In genomic region chr22:48425091-48425506, GRCh38 we compare ENCODE assay signal across 30 cellular contexts.
"Had no signal": no experiment of that assay in that cellular context is flagged by ENCODE, and none has a peak within 500 bp of the region (broad histone marks: within the 10 kb centered on the region; RNA-seq: fewer than 3 reads in every experiment).

No MANE protein-coding gene starts in this region.

- H3K36me3 ChIP-seq: ascending aorta, cardiac muscle cell, SJCRH30 had no signal

- H3K36me3 Mint-ChIP-seq: activated naive CD8-positive, alpha-beta T cell treated with anti-CD3 and anti-CD28 coated beads for 36 hours had no signal

- H3K27ac ChIP-seq: ascending aorta, cardiac muscle cell, SJCRH30 had no signal

- H3K27me3 Mint-ChIP-seq: activated CD4-positive, alpha-beta T cell treated with anti-CD3 and anti-CD28 coated beads, Interleukin-2, amount 10 ng/mL, durations not matched to agents 7 days and 5 days; activated naive CD8-positive, alpha-beta T cell treated with anti-CD3 and anti-CD28 coated beads for 36 hours had no signal

- H3K27ac Mint-ChIP-seq: activated CD4-positive, alpha-beta T cell treated with anti-CD3 and anti-CD28 coated beads for 36 hours; activated CD4-positive, alpha-beta T cell treated with anti-CD3 and anti-CD28 coated beads, Interleukin-2, amount 10 ng/mL, durations not matched to agents 7 days and 5 days; activated CD8-positive, alpha-beta T cell treated with anti-CD3 and anti-CD28 coated beads, Interleukin-2, amount 10 ng/mL, durations not matched to agents 7 days and 5 days; activated naive CD8-positive, alpha-beta T cell treated with anti-CD3 and anti-CD28 coated beads for 36 hours; activated T-cell treated with anti-CD3 and anti-CD28 coated beads, Interleukin-2, amount 50 U/mL, for 24 hours; activated T-helper 2 cell treated with anti-CD3 and anti-CD28 coated beads, Interferon-gamma antibody, Interleukin-2, Interleukin-4, amounts not matched to agents 10 μg/mL and 5 μg/mL and 100 μg/mL, durations not matched to agents 14 hours and 24 hours and 36 hours; T-helper 1 cell treated with Interleukin-12 subunit alpha and Interleukin-12 subunit beta and Interleukin-4 antibody, amounts not matched to agents 30 μg/mL and 1 μg/mL, for 36 hours; T-helper 2 cell treated with Interferon-gamma antibody and Interleukin-4, amounts not matched to agents 5 μg/mL and 100 μg/mL, for 36 hours had no signal

- H3K4me3 Mint-ChIP-seq: activated CD4-positive, alpha-beta T cell treated with anti-CD3 and anti-CD28 coated beads for 36 hours; activated CD4-positive, alpha-beta T cell treated with anti-CD3 and anti-CD28 coated beads, Interleukin-2, amount 10 ng/mL, durations not matched to agents 7 days and 5 days; activated CD8-positive, alpha-beta T cell treated with anti-CD3 and anti-CD28 coated beads, Interleukin-2, amount 10 ng/mL, durations not matched to agents 7 days and 5 days; activated naive CD8-positive, alpha-beta T cell treated with anti-CD3 and anti-CD28 coated beads for 36 hours; activated T-cell treated with anti-CD3 and anti-CD28 coated beads, Interleukin-2, amount 50 U/mL, for 24 hours; central memory CD8-positive, alpha-beta T cell; T-helper 1 cell treated with Interleukin-12 subunit alpha and Interleukin-12 subunit beta and Interleukin-4 antibody, amounts not matched to agents 30 μg/mL and 1 μg/mL, for 36 hours; T-helper 2 cell treated with Interferon-gamma antibody and Interleukin-4, amounts not matched to agents 5 μg/mL and 100 μg/mL, for 36 hours had no signal

- ATAC-seq: activated CD4-positive, alpha-beta T cell treated with anti-CD3 and anti-CD28 coated beads for 36 hours; activated CD4-positive, CD25-positive, alpha-beta regulatory T cell treated with anti-CD3 and anti-CD28 coated beads, Interleukin-2, amount 50 U/mL, for 24 hours; activated CD8-positive, alpha-beta T cell treated with anti-CD3 and anti-CD28 coated beads, Interleukin-2, amount 10 ng/mL, durations not matched to agents 7 days and 5 days; Panc1 had no signal

- DNase-seq: activated CD4-positive, alpha-beta T cell treated with anti-CD3 and anti-CD28 coated beads for 36 hours; activated CD4-positive, alpha-beta T cell treated with anti-CD3 and anti-CD28 coated beads, Interleukin-2, amount 10 ng/mL, durations not matched to agents 7 days and 5 days; activated CD4-positive, alpha-beta T cell treated with anti-CD3 and anti-CD28 coated beads, Interleukin-2, amount 50 U/mL, for 48 hours; activated CD8-positive, alpha-beta T cell treated with anti-CD3 and anti-CD28 coated beads, Interleukin-2, amount 10 ng/mL, durations not matched to agents 7 days and 5 days; activated naive CD4-positive, alpha-beta T cell treated with anti-CD3 and anti-CD28 coated beads, Interleukin-2, amount 50 U/mL, for 16 hours; activated naive CD8-positive, alpha-beta T cell treated with anti-CD3 and anti-CD28 coated beads for 36 hours; activated T-cell treated with anti-CD3 and anti-CD28 coated beads, Interleukin-2, amount 50 U/mL, for 24 hours; amniotic stem cell; NCI-H1092 treated with DMSO at 0.1 percent for 48 hours; NCI-H1417; NCI-H146; NCI-H187; NCI-H2029 treated with DMSO at 0.1 percent for 48 hours; NCI-H2107; NCI-H2171; NCI-H2227 treated with DMSO at 0.1 percent for 48 hours; NCI-H446 treated with DMSO at 0.1 percent for 48 hours; NCI-H524; NCI-H69; SHP77; SJCRH30; SK-N-SH had no signal

- H3K4me3 ChIP-seq: ascending aorta, cardiac muscle cell, SJCRH30 had no signal

- H3K9me3 Mint-ChIP-seq: activated CD4-positive, alpha-beta T cell treated with anti-CD3 and anti-CD28 coated beads, Interleukin-2, amount 10 ng/mL, durations not matched to agents 7 days and 5 days; activated naive CD8-positive, alpha-beta T cell treated with anti-CD3 and anti-CD28 coated beads for 36 hours; activated T-cell treated with anti-CD3 and anti-CD28 coated beads, Interleukin-2, amount 50 U/mL, for 24 hours; activated T-helper 2 cell treated with anti-CD3 and anti-CD28 coated beads, Interferon-gamma antibody, Interleukin-2, Interleukin-4, amounts not matched to agents 10 μg/mL and 5 μg/mL and 100 μg/mL, durations not matched to agents 14 hours and 24 hours and 36 hours; central memory CD8-positive, alpha-beta T cell; T-helper 1 cell treated with Interleukin-12 subunit alpha and Interleukin-12 subunit beta and Interleukin-4 antibody, amounts not matched to agents 30 μg/mL and 1 μg/mL, for 36 hours; T-helper 2 cell treated with Interferon-gamma antibody and Interleukin-4, amounts not matched to agents 5 μg/mL and 100 μg/mL, for 36 hours had no signal

- H3K4me1 ChIP-seq: ascending aorta, SJCRH30 had no signal

- H3K27me3 ChIP-seq: ascending aorta, cardiac muscle cell had no signal

- H3K4me1 Mint-ChIP-seq: activated CD4-positive, alpha-beta T cell treated with anti-CD3 and anti-CD28 coated beads for 36 hours; activated CD4-positive, alpha-beta T cell treated with anti-CD3 and anti-CD28 coated beads, Interleukin-2, amount 10 ng/mL, durations not matched to agents 7 days and 5 days; activated naive CD8-positive, alpha-beta T cell treated with anti-CD3 and anti-CD28 coated beads for 36 hours; central memory CD8-positive, alpha-beta T cell had no signal

- H3K9me3 ChIP-seq: ascending aorta, SJCRH30, SK-N-SH had no signal
